33 cellular contexts compared by ENCODE assay signal in the genomic region with DNA sequence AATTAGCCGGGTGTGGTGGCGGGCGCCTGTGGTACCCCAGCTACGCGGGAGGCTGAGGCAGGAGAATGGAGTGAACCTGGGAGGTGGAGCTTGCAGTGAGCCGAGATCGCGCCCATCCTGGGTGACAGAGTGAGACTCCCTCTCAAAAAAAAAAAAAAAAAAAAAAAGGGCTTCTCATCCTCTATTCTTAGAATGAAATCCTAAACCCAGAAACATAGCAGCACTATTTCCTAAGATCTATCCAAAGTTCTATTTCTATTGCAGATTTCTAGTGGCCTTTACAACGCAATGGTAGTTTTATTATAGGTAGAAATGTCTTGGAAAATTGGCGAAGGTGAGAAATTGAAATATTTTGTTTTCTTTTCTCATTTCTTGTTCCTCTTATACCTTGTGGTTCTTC.
A peak's percentile ranks its signal among the peaks of the same experiment; 100 is the strongest.
DNase-seq lines count a peak whose midpoint lies in the region; ATAC-seq, FAIRE-seq and TF ChIP-seq lines count a peak whose summit lies in the region.
"Had no signal": no experiment of that assay in that cellular context is flagged by ENCODE, and none has a peak within 500 bp of the region (broad histone marks: within the 10 kb centered on the region; RNA-seq: fewer than 3 reads in every experiment).

No MANE protein-coding gene starts in this region.

- no peak overlapping the region for H3K9ac ChIP-seq in kidney (ENCODE audit: low read length in 2 of 2)
- H3K9ac ChIP-seq: BLaER1; BLaER1 treated with 17β-estradiol and CSF1 and Interleukin-3, amounts not matched to agents 10 nM and 100 nM had no signal

- H3K36me3 ChIP-seq in kidney (ENCODE audit: control insufficient read depth in 1 of 2, insufficient read depth in 2 of 2, low read length in 2 of 2) (no peaks in the 10 kb centered on the region), psoas muscle (ENCODE audit: insufficient read depth in 1 of 2, low read depth in 1 of 2) (no peaks in the 10 kb centered on the region), spleen (no peaks in the 10 kb centered on the region)
- H3K36me3 ChIP-seq: BE2C; BLaER1; BLaER1 treated with 17β-estradiol and CSF1 and Interleukin-3, amounts not matched to agents 10 nM and 100 nM had no signal

- WGBS in psoas muscle, 3 donors, result 82 to 86% (median 82%) methylated on average over 10 of the region's 10 CpGs
- WGBS in spleen, 5 donors, result 93 to 98% (median 95%) methylated on average over 10 of the region's 10 CpGs

- peak; percentile 49 to 85 (median 64) for ATAC-seq in psoas muscle
- ATAC-seq: A549; CD8-positive, alpha-beta T cell had no signal

- H3K4me3 ChIP-seq in kidney (ENCODE audit: low read length in 2 of 2) (no peak overlapping the region), psoas muscle (no peak overlapping the region), spleen (no peak overlapping the region)
- H3K4me3 ChIP-seq: A549; BLaER1; BLaER1 treated with 17β-estradiol and CSF1 and Interleukin-3, amounts not matched to agents 10 nM and 100 nM had no signal

- TF ChIP-seq CTCF in kidney (IDR thresholded peaks at IDR 0.05; ENCODE audit: borderline replicate concordance, extremely low read depth, insufficient read depth) (no peak), psoas muscle (IDR thresholded peaks at IDR 0.05) (no peak), spleen (IDR thresholded peaks at IDR 0.05 in 8 of 11, conservative IDR thresholded peaks at IDR 0.05 in 3 of 11) (no peak)

- no peak for TF ChIP-seq POLR2A in spleen (IDR thresholded peaks at IDR 0.05)

- peak; percentile 19 for DNase-seq in kidney
- no peak for DNase-seq in psoas muscle
- DNase-seq in spleen, result peak; percentile 23
- DNase-seq in stimulated activated CD4-positive, alpha-beta T cell treated with anti-CD3 and anti-CD28 coated beads, Interleukin-2, amount 100 ng/mL, for 48 hours, result no peak
- no peak for DNase-seq in HPDE6-E6E7 (ENCODE audit: extremely low spot score)
- no peak for DNase-seq in frontal cortex (ENCODE audit: low spot score in 2 of 2)
- DNase-seq: 8988T; ACHN; AML-193; BE2C; C1 segment of cervical spinal cord; Caco-2; Calu3; CD4-positive, alpha-beta memory T cell; CD4-positive, alpha-beta T cell; CD4-positive, CD25-positive, alpha-beta regulatory T cell; CD8-positive, alpha-beta memory T cell; CD8-positive, alpha-beta T cell; COR-L47; DMS 273 treated with DMSO at 0.1 percent for 48 hours; DMS153; DMS53; DMS79; DMS79 treated with DMSO at 0.1 percent for 48 hours; DND-41; EL had no signal

- H3K9me3 ChIP-seq in kidney (ENCODE audit: control insufficient read depth in 1 of 2, low read length in 2 of 2), result no peaks in the 10 kb centered on the region
- H3K9me3 ChIP-seq in psoas muscle, result no peaks in the 10 kb centered on the region
- H3K9me3 ChIP-seq in spleen, result no peaks in the 10 kb centered on the region
- H3K9me3 ChIP-seq: A549; BE2C; BLaER1; BLaER1 treated with 17β-estradiol and CSF1 and Interleukin-3, amounts not matched to agents 10 nM and 100 nM; Caco-2 had no signal

- H3K4me1 ChIP-seq in kidney (ENCODE audit: control insufficient read depth in 1 of 2, insufficient read depth in 1 of 2, low read depth in 1 of 2, low read length in 2 of 2) (no peaks in the 10 kb centered on the region), psoas muscle (no peaks in the 10 kb centered on the region), spleen (no peaks in the 10 kb centered on the region)
- H3K4me1 ChIP-seq: A549; BE2C; BLaER1; BLaER1 treated with 17β-estradiol and CSF1 and Interleukin-3, amounts not matched to agents 10 nM and 100 nM; Caco-2 had no signal

- no peaks in the 10 kb centered on the region for H3K27me3 ChIP-seq in psoas muscle (ENCODE audit: insufficient read depth in 3 of 3, low read length in 2 of 3)
- no peaks in the 10 kb centered on the region for H3K27me3 ChIP-seq in spleen (replicated peaks in 1 of 7)
- H3K27me3 ChIP-seq: BE2C; BLaER1; BLaER1 treated with 17β-estradiol and CSF1 and Interleukin-3, amounts not matched to agents 10 nM and 100 nM had no signal

- intact Hi-C loops in kidney (cut with DNase I), result no loop called here
- intact Hi-C loops in psoas muscle (cut with DNase I), result loop anchor here in 1 of 2 donors (5.0 kb wide), 1 partner anchor 48 kb away; no protein-coding TSS in a partner anchor
- intact Hi-C loops in spleen (cut with DNase I; ENCODE audit: low total_unique reads), result no loop called here

- H3K27ac ChIP-seq in kidney (ENCODE audit: low read depth in 2 of 2, low read length in 2 of 2), result no peak overlapping the region
- H3K27ac ChIP-seq in psoas muscle, result no peak overlapping the region
- no peak overlapping the region for H3K27ac ChIP-seq in spleen
- H3K27ac ChIP-seq: 22Rv1; A549; BLaER1; BLaER1 treated with 17β-estradiol and CSF1 and Interleukin-3, amounts not matched to agents 10 nM and 100 nM; C4-2B had no signal

- FAIRE-seq in kidney (lab: Jason Lieb, UNC) (no peak), frontal cortex (lab: Jason Lieb, UNC) (no peak)
- FAIRE-seq: A204.1, A549, D721Med had no signal

Comparison
In these comparisons a context has a peak if more than half of its experiments do, and no peak if none do; other contexts are left out.
1. DNase-seq: peak in kidney (single experiment) and spleen (single experiment); none in psoas muscle (0 of 2), stimulated activated CD4-positive, alpha-beta T cell treated with anti-CD3 and anti-CD28 coated beads, Interleukin-2, amount 100 ng/mL, for 48 hours (0 of 2), HPDE6-E6E7 (single experiment) and frontal cortex (0 of 2).